11 cellular contexts compared by ENCODE assay signal in the genomic region with DNA sequence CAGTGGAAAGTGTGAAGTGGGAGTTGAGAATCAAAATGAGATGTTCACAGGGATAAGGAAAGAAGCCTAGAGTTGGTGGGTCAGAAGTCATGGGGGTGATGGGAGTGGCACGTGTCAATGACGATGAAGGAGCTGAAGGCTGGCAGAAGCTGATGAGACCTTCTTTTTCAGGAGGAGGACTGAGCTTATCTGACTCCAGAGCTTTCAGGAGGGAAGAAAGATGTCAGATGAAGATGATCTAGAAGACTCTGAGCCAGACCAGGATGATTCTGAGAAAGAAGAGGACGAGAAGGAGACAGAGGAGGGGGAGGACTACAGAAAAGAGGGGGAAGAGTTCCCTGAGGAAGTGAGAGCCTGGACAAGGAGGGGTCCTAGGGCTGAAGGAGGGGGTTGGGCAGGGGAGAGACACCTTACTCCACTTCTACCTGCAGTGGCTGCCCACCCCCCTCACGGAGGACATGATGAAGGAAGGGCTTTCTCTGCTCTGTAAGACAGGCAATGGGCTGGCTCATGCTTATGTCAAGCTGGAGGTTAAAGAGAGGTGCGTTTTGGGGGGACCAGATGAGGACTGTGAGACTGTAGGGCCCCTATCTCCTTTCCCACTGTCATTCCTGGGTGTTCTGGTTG. TPM values are rescaled to one million over a fixed set of nuclear protein-coding genes. Genes with fewer than 3 reads are reported as not detected.
DNase-seq lines count a peak whose midpoint lies in the region; ATAC-seq, FAIRE-seq and TF ChIP-seq lines count a peak whose summit lies in the region.
"Had no signal": no experiment of that assay in that cellular context is flagged by ENCODE, and none has a peak within 500 bp of the region (broad histone marks: within the 10 kb centered on the region; RNA-seq: fewer than 3 reads in every experiment).

No MANE protein-coding gene starts in this region.

- BruUV-seq in endothelial cell of umbilical vein (replicated peaks; lab: Mats Ljungman, UMichigan) = no TSS peak

- FAIRE-seq in endothelial cell of umbilical vein (lab: Jason Lieb, UNC) = no peak
- FAIRE-seq: colon had no signal

- H3K27ac ChIP-seq in BLaER1 = no peak overlapping the region
- no peak overlapping the region for H3K27ac ChIP-seq in endothelial cell of umbilical vein (ENCODE audit: insufficient read depth, low read depth, low read length)
- peak overlapping the region in 1 of 2 donors; percentile 75 for H3K27ac ChIP-seq in ovary

- TF ChIP-seq POLR2A in endothelial cell of umbilical vein (IDR thresholded peaks at IDR 0.05; ENCODE audit: low read depth, low read length) = no peak
- TF ChIP-seq POLR2A in ovary (IDR thresholded peaks at IDR 0.05) = no peak

- peak overlapping the region; percentile 75 for H3K9ac ChIP-seq in BLaER1
- H3K9ac ChIP-seq in endothelial cell of umbilical vein (replicated peaks; ENCODE audit: extremely low read depth, insufficient read depth, low read length) = no peak overlapping the region

- no peak for TF ChIP-seq CTCF in LNCaP clone FGC (IDR thresholded peaks at IDR 0.05; ENCODE audit: control insufficient read depth, extremely low read depth, insufficient read depth)
- TF ChIP-seq CTCF in endothelial cell of umbilical vein (IDR thresholded peaks at IDR 0.05; ENCODE audit: extremely low read depth in 1 of 2, insufficient read depth in 1 of 2, low read depth in 1 of 2, low read length in 2 of 2) = no peak
- TF ChIP-seq CTCF in ovary (IDR thresholded peaks at IDR 0.05) = no peak

- H3K36me3 ChIP-seq in BLaER1 (peaks cover 20% of the 10 kb centered on the region; the same call in 1 of the 2 replicates), endothelial cell of umbilical vein (ENCODE audit: control insufficient read depth in 2 of 2, extremely low read depth in 1 of 2, insufficient read depth in 2 of 2, low read length in 2 of 2) (no peaks in the 10 kb centered on the region), ovary (no peaks in the 10 kb centered on the region)

- H3K4me3 ChIP-seq in BLaER1 (peak overlapping the region; percentile 74), LNCaP clone FGC (ENCODE audit: low read depth, low read length) (peak overlapping the region; percentile 69), endothelial cell of umbilical vein (replicated peaks in 1 of 3; ENCODE audit: insufficient read depth in 1 of 3, low read depth in 1 of 3, low read length in 3 of 3) (no peak overlapping the region), ovary (peak overlapping the region; percentile 56)
- H3K4me3 ChIP-seq: mucosa of descending colon had no signal

- CTCF ChIA-PET in endothelial cell of umbilical vein (lab: Charles Lee) = interaction anchor here (0.9 to 2.2 kb wide), 5 partner anchors 13 to 36 kb away, joined by 3 to 8 read pairs (median 5); a partner anchor contains a TSS

- H3K4me1 ChIP-seq in BLaER1 = peaks cover 19% of the 10 kb centered on the region
- peaks cover 7% of the 10 kb centered on the region for H3K4me1 ChIP-seq in endothelial cell of umbilical vein (ENCODE audit: control insufficient read depth, extremely low read depth, insufficient read depth, low read length)
- no peaks in the 10 kb centered on the region for H3K4me1 ChIP-seq in ovary (ENCODE audit: insufficient read depth)

- H2AFZ ChIP-seq in endothelial cell of umbilical vein (ENCODE audit: low read depth, low read length) = peak overlapping the region; percentile 83

- POLR2A ChIA-PET in endothelial cell of umbilical vein (lab: Charles Lee) = interaction anchor here (1.4 kb wide), 1 partner anchor 38 kb away, joined by 3 read pairs; a partner anchor contains a TSS

- no peaks in the 10 kb centered on the region for H3K9me1 ChIP-seq in endothelial cell of umbilical vein (replicated peaks; ENCODE audit: control insufficient read depth, extremely low read depth, insufficient read depth, low read length)

- ATAC-seq in HG03565 (IDR thresholded peaks at IDR 0.05; ENCODE audit: unreplicated experiment) (no peak), HG02885 (IDR thresholded peaks at IDR 0.05; ENCODE audit: poor library complexity, unreplicated experiment) (no peak)

- 55 to 67% (median 62%) methylated on average over 5 of the region's 5 CpGs for WGBS in ovary, 3 donors

- intact Hi-C loops in endothelial cell of umbilical vein (cut with micrococcal nuclease) (no loop called here), ovary (cut with DNase I) (no loop called here)

- H4K20me1 ChIP-seq in BLaER1 (no peaks in the 10 kb centered on the region), endothelial cell of umbilical vein (replicated peaks; ENCODE audit: control insufficient read depth, extremely low read depth, insufficient read depth, low read length) (no peaks in the 10 kb centered on the region)

- dilution Hi-C loops in endothelial cell of umbilical vein (cut with MboI; ENCODE audit: extremely low pct_ligation_motif_present, low sequenced_read_pairs) = no loop called here

- no peaks in the 10 kb centered on the region; the same call in 1 of the 2 replicates for H3K27me3 ChIP-seq in BLaER1
- H3K27me3 ChIP-seq in endothelial cell of umbilical vein (ENCODE audit: control insufficient read depth in 2 of 2, insufficient read depth in 2 of 2, low read length in 2 of 2) = no peaks in the 10 kb centered on the region
- no peaks in the 10 kb centered on the region for H3K27me3 ChIP-seq in ovary

- no peak for TF ChIP-seq EP300 in ovary (IDR thresholded peaks at IDR 0.05)

- H3K4me2 ChIP-seq in BLaER1 = peak overlapping the region; percentile 99
- no peak overlapping the region for H3K4me2 ChIP-seq in endothelial cell of umbilical vein (ENCODE audit: insufficient read depth, low read length)

- DNase-seq in LNCaP clone FGC (ENCODE audit: low read depth) = no peak
- no peak for DNase-seq in endothelial cell of umbilical vein (ENCODE audit: low read depth, low spot score)
- no peak for DNase-seq in ovary
- no peak for DNase-seq in NCI-H1417 treated with DMSO at 0.1 percent for 48 hours (lab: John Stamatoyannopoulos, UW)
- DNase-seq in NCI-H2171 (lab: John Stamatoyannopoulos, UW) = no peak
- DNase-seq: EL had no signal

- H3K9me3 ChIP-seq in BLaER1 (no peaks in the 10 kb centered on the region), endothelial cell of umbilical vein (replicated peaks; ENCODE audit: control insufficient read depth, insufficient read depth, low read length) (no peaks in the 10 kb centered on the region), ovary (no peaks in the 10 kb centered on the region)
- H3K9me3 ChIP-seq: mucosa of descending colon had no signal

- H3K79me2 ChIP-seq in endothelial cell of umbilical vein (ENCODE audit: control insufficient read depth, insufficient read depth, low read length) = no peaks in the 10 kb centered on the region

RNA-seq across cellular contexts. Expression of a gene that starts 0.9 kb away (rescaled TPM):
- total RNA-seq in endothelial cell of umbilical vein = 2.7 and 3.5 TPM in 2 replicates
- polyA plus RNA-seq in endothelial cell of umbilical vein = 2.8 and 3.1 TPM in 2 replicates
- 3.4 and 3.5 TPM in 2 replicates for polyA plus RNA-seq in endothelial cell of umbilical vein (2011; cell fraction: cytosol; rRNA removed)
- polyA plus RNA-seq in endothelial cell of umbilical vein (2011; cell fraction: nucleus; rRNA removed) = 3.9 and 4.6 TPM in 2 replicates
- polyA plus RNA-seq in endothelial cell of umbilical vein (2012) = 4.6 and 4.7 TPM in 2 replicates
- 3.6 and 4.6 TPM in 2 replicates for polyA minus RNA-seq in endothelial cell of umbilical vein
- 2.2 TPM for polyA minus RNA-seq in endothelial cell of umbilical vein (2011; cell fraction: cytosol; rRNA and poly(A)+ RNA removed)
- polyA minus RNA-seq in endothelial cell of umbilical vein (2011; cell fraction: nucleus; rRNA and poly(A)+ RNA removed) = 1.7 and 2.9 TPM in 2 replicates
- total RNA-seq in ovary = 10 to 100 TPM; 13.9 to 67.6 (median 16.7) TPM
- 10 to 100 TPM; 11.2 to 16.5 TPM for polyA plus RNA-seq in ovary

RNA-seq across cellular contexts. Expression of a gene that starts 8.9 kb away (rescaled TPM):
- total RNA-seq in endothelial cell of umbilical vein (13.8 and 18.6 TPM in 2 replicates), ovary (10 to 100 TPM in 5 of 7 donors, 1 to 10 TPM in 2; 8.3 to 22.3 (median 11.5) TPM)
- polyA plus RNA-seq in endothelial cell of umbilical vein (9.1 and 11.4 TPM in 2 replicates), ovary (10 to 100 TPM in 1 of 2 donors, 1 to 10 TPM in 1; 5.0 to 19.4 TPM)
- 11.0 and 11.2 TPM in 2 replicates for polyA plus RNA-seq in endothelial cell of umbilical vein (2011; cell fraction: cytosol; rRNA removed)
- 35.7 and 41.5 TPM in 2 replicates for polyA plus RNA-seq in endothelial cell of umbilical vein (2011; cell fraction: nucleus; rRNA removed)
- 18.1 and 20.0 TPM in 2 replicates for polyA plus RNA-seq in endothelial cell of umbilical vein (2012)
- polyA minus RNA-seq in endothelial cell of umbilical vein = 10.4 and 13.6 TPM in 2 replicates
- 9.3 TPM for polyA minus RNA-seq in endothelial cell of umbilical vein (2011; cell fraction: cytosol; rRNA and poly(A)+ RNA removed)
- polyA minus RNA-seq in endothelial cell of umbilical vein (2011; cell fraction: nucleus; rRNA and poly(A)+ RNA removed) = 4.6 TPM in 2 replicates

RNA-seq across cellular contexts. Expression of a gene that starts 22.2 kb away (rescaled TPM):
- total RNA-seq in endothelial cell of umbilical vein = 117 and 122 TPM in 2 replicates
- polyA plus RNA-seq in endothelial cell of umbilical vein = 46.4 and 47.1 TPM in 2 replicates
- 31.7 and 35.8 TPM in 2 replicates for polyA plus RNA-seq in endothelial cell of umbilical vein (2011; cell fraction: cytosol; rRNA removed)
- 134 and 156 TPM in 2 replicates for polyA plus RNA-seq in endothelial cell of umbilical vein (2011; cell fraction: nucleus; rRNA removed)
- polyA plus RNA-seq in endothelial cell of umbilical vein (2012) = 74.8 and 89.8 TPM in 2 replicates
- 24.5 and 37.5 TPM in 2 replicates for polyA minus RNA-seq in endothelial cell of umbilical vein
- polyA minus RNA-seq in endothelial cell of umbilical vein (2011; cell fraction: cytosol; rRNA and poly(A)+ RNA removed) = 29.7 TPM
- 38.0 and 73.8 TPM in 2 replicates for polyA minus RNA-seq in endothelial cell of umbilical vein (2011; cell fraction: nucleus; rRNA and poly(A)+ RNA removed)
- total RNA-seq in ovary = 100 to 1,000 TPM in 5 of 7 donors, 10 to 100 TPM in 2; 73.9 to 324 (median 206) TPM
- polyA plus RNA-seq in ovary = 100 to 1,000 TPM in 1 of 2 donors, 10 to 100 TPM in 1; 41.6 to 179 TPM

RNA-seq across cellular contexts. Expression of a gene that starts 32.4 kb away (rescaled TPM):
- total RNA-seq in endothelial cell of umbilical vein = 3.9 and 6.9 TPM in 2 replicates
- 3.8 and 5.6 TPM in 2 replicates for polyA plus RNA-seq in endothelial cell of umbilical vein
- 3.0 and 3.6 TPM in 2 replicates for polyA plus RNA-seq in endothelial cell of umbilical vein (2011; cell fraction: cytosol; rRNA removed)
- polyA plus RNA-seq in endothelial cell of umbilical vein (2011; cell fraction: nucleus; rRNA removed) = 1.5 and 1.8 TPM in 2 replicates
- 3.3 and 4.1 TPM in 2 replicates for polyA plus RNA-seq in endothelial cell of umbilical vein (2012)
- 0.79 and 1.0 TPM in 2 replicates for polyA minus RNA-seq in endothelial cell of umbilical vein
- polyA minus RNA-seq in endothelial cell of umbilical vein (2011; cell fraction: cytosol; rRNA and poly(A)+ RNA removed) = 4.4 TPM
- 0.58 and 1.2 TPM in 2 replicates for polyA minus RNA-seq in endothelial cell of umbilical vein (2011; cell fraction: nucleus; rRNA and poly(A)+ RNA removed)
- 10 to 100 TPM in 3 of 7 donors, 1 to 10 TPM in 4; 5.8 to 14.7 (median 8.5) TPM for total RNA-seq in ovary
- polyA plus RNA-seq in ovary = 1 to 10 TPM in 1 of 2 donors, under 1 TPM in 1; 0.38 to 8.1 TPM

RNA-seq across cellular contexts. Expression of a gene that starts 38.1 kb away (rescaled TPM):
- total RNA-seq in endothelial cell of umbilical vein = not detected in 2 replicates
- not detected in 2 replicates for polyA plus RNA-seq in endothelial cell of umbilical vein
- polyA plus RNA-seq in endothelial cell of umbilical vein (2011; cell fraction: cytosol; rRNA removed) = not detected in 2 replicates
- not detected in 2 replicates for polyA plus RNA-seq in endothelial cell of umbilical vein (2011; cell fraction: nucleus; rRNA removed)
- polyA plus RNA-seq in endothelial cell of umbilical vein (2012) = not detected in 2 replicates
- polyA minus RNA-seq in endothelial cell of umbilical vein = not detected in 2 replicates
- not detected for polyA minus RNA-seq in endothelial cell of umbilical vein (2011; cell fraction: cytosol; rRNA and poly(A)+ RNA removed)
- not detected in 2 replicates for polyA minus RNA-seq in endothelial cell of umbilical vein (2011; cell fraction: nucleus; rRNA and poly(A)+ RNA removed)
- not detected for total RNA-seq in ovary
- polyA plus RNA-seq in ovary = not detected
- total RNA-seq: mucosa of descending colon had no signal

Comparison
In these comparisons a context has a peak if more than half of its experiments do, and no peak if none do; other contexts are left out.
1. H3K4me3 ChIP-seq: peak in BLaER1 (single experiment), LNCaP clone FGC (single experiment) and ovary (single experiment); none in endothelial cell of umbilical vein (0 of 3).